ENCODE assay signal across 8 cellular contexts in genomic region chr2:104849618-104850097, GRCh38. TPM values are rescaled to one million over a fixed set of nuclear protein-coding genes. Genes with fewer than 3 reads are reported as not detected.
DNase-seq lines count a peak whose midpoint lies in the region; ATAC-seq, FAIRE-seq and TF ChIP-seq lines count a peak whose summit lies in the region.

No MANE protein-coding gene starts in this region.

- peak; percentile 93 for DNase-seq in Ammon's horn (ENCODE audit: low spot score)
- DNase-seq in GM18507 (ENCODE audit: extremely low spot score, insufficient read length, low read depth), result no peak
- DNase-seq in T-helper 2 cell treated with Interferon-gamma antibody and Interleukin-4, amounts not matched to agents 5 μg/mL and 100 μg/mL, for 36 hours (ENCODE audit: low spot score), result peak; percentile 36
- DNase-seq in chondrocyte (ENCODE audit: low spot score), result no peak
- peak; percentile 92 for DNase-seq in medulla oblongata (ENCODE audit: extremely low spot score)
- DNase-seq in superior temporal gyrus (ENCODE audit: extremely low spot score), result peak; percentile 96

- no peaks in the 10 kb centered on the region for H3K9me3 Mint-ChIP-seq in T-helper 2 cell treated with Interferon-gamma antibody and Interleukin-4, amounts not matched to agents 5 μg/mL and 100 μg/mL, for 36 hours
- H3K9me3 Mint-ChIP-seq in chondrocyte (ENCODE audit: low read depth), result no peaks in the 10 kb centered on the region

- H3K36me3 ChIP-seq in Loucy (ENCODE audit: insufficient read depth, low read length), result no peaks in the 10 kb centered on the region

- H3K9me2 ChIP-seq in Loucy (replicated peaks; ENCODE audit: low read depth, low read length), result no peaks in the 10 kb centered on the region

- H3K4me1 ChIP-seq in Loucy (ENCODE audit: insufficient read depth, low read length, poor library complexity, severe bottlenecking), result peaks cover 14% of the 10 kb centered on the region

- TF ChIP-seq CTCF in Loucy (conservative IDR thresholded peaks at IDR 0.05; ENCODE audit: low read length), result peak; percentile 93
- peak; percentile 98 for TF ChIP-seq CTCF in chondrocyte (IDR thresholded peaks at IDR 0.05)

- peaks cover 3% of the 10 kb centered on the region for H3K36me3 Mint-ChIP-seq in T-helper 2 cell treated with Interferon-gamma antibody and Interleukin-4, amounts not matched to agents 5 μg/mL and 100 μg/mL, for 36 hours (ENCODE audit: low read depth)
- H3K36me3 Mint-ChIP-seq in chondrocyte (ENCODE audit: low read depth), result peaks cover 3% of the 10 kb centered on the region

- peak overlapping the region; percentile 40 for H3K4me2 ChIP-seq in Loucy (ENCODE audit: low read depth, low read length, poor library complexity, severe bottlenecking)

- no peaks in the 10 kb centered on the region for H4K20me1 ChIP-seq in Loucy (ENCODE audit: insufficient read depth, low read length, poor library complexity, severe bottlenecking)

- H3K27me3 Mint-ChIP-seq in T-helper 2 cell treated with Interferon-gamma antibody and Interleukin-4, amounts not matched to agents 5 μg/mL and 100 μg/mL, for 36 hours (ENCODE audit: low read depth), result peaks cover 93% of the 10 kb centered on the region
- H3K27me3 Mint-ChIP-seq in chondrocyte (ENCODE audit: low read depth), result peaks cover 21% of the 10 kb centered on the region

- H3K27ac Mint-ChIP-seq in T-helper 2 cell treated with Interferon-gamma antibody and Interleukin-4, amounts not matched to agents 5 μg/mL and 100 μg/mL, for 36 hours, result no peak overlapping the region
- peak overlapping the region; percentile 37 for H3K27ac Mint-ChIP-seq in chondrocyte (ENCODE audit: unreplicated experiment)

- ATAC-seq in HG03196 (IDR thresholded peaks at IDR 0.05; ENCODE audit: unreplicated experiment), result no peak

- H3K79me2 ChIP-seq in Loucy (ENCODE audit: insufficient read depth, low read length), result no peaks in the 10 kb centered on the region

- no peaks in the 10 kb centered on the region for H3K27me3 ChIP-seq in Loucy (ENCODE audit: insufficient read depth, low read length, poor library complexity, severe bottlenecking)

- H3K4me1 Mint-ChIP-seq in T-helper 2 cell treated with Interferon-gamma antibody and Interleukin-4, amounts not matched to agents 5 μg/mL and 100 μg/mL, for 36 hours (ENCODE audit: low read depth), result peaks cover 24% of the 10 kb centered on the region
- H3K4me1 Mint-ChIP-seq in chondrocyte (ENCODE audit: low read depth), result peaks cover 82% of the 10 kb centered on the region

- H3K9ac ChIP-seq in Loucy (ENCODE audit: low read depth, low read length, poor library complexity, severe bottlenecking), result no peak overlapping the region

- no peak overlapping the region for H3K4me3 Mint-ChIP-seq in T-helper 2 cell treated with Interferon-gamma antibody and Interleukin-4, amounts not matched to agents 5 μg/mL and 100 μg/mL, for 36 hours
- peak overlapping the region; percentile 24 for H3K4me3 Mint-ChIP-seq in chondrocyte (ENCODE audit: unreplicated experiment)

- peak; percentile 67 for FAIRE-seq in GM18507 (lab: Jason Lieb, UNC)

- no peaks in the 10 kb centered on the region for H3K9me3 ChIP-seq in Loucy (ENCODE audit: insufficient read depth, low read depth, low read length)

- H2AFZ ChIP-seq in Loucy (ENCODE audit: low read length), result peak overlapping the region; percentile 58

- no peaks in the 10 kb centered on the region for H3F3A ChIP-seq in Loucy (ENCODE audit: low read depth)

- no peak overlapping the region for H3K4me3 ChIP-seq in Loucy (ENCODE audit: low read length, poor library complexity, severe bottlenecking)

RNA-seq across cellular contexts. Expression of gene POU3F3, which starts 4.3 kb away (rescaled TPM):
- total RNA-seq in chondrocyte, result 7.2 to 55.0 TPM (median 7.7 TPM) in 3 replicates

Comparison
In these comparisons a context has a peak if more than half of its experiments do, and no peak if none do; other contexts are left out.
1. DNase-seq: peak in Ammon's horn (single experiment), T-helper 2 cell treated with Interferon-gamma antibody and Interleukin-4, amounts not matched to agents 5 μg/mL and 100 μg/mL, for 36 hours (single experiment), medulla oblongata (single experiment) and superior temporal gyrus (single experiment); none in GM18507 (single experiment) and chondrocyte (single experiment).